1 cellular context compared by ENCODE assay signal in genomic region chr5:90529234-90529938, GRCh38.
TF ChIP-seq lines count a peak whose summit lies in the region.

TSS of gene LYSMD3 (minus strand) at chr5:90529584. CDS start at chr5:90525289, 4,295 bp downstream.

TF ChIP-seq in HepG2, 621 proteins besides CTCF, POLR2A, EP300 and RAD21 (continued from another document and continues in another):
- TF ChIP-seq ZBTB44 (CRISPR knock-in tag; IDR thresholded peaks at IDR 0.05) = no peak
- TF ChIP-seq GABPB1 (CRISPR knock-in tag; IDR thresholded peaks at IDR 0.05) = peak; percentile 89
- no peak for TF ChIP-seq TEAD2 (CRISPR knock-in tag; IDR thresholded peaks at IDR 0.05)
- no peak for TF ChIP-seq SIN3B (IDR thresholded peaks at IDR 0.05; ENCODE audit: low read length)
- TF ChIP-seq KLF16 (CRISPR knock-in tag; IDR thresholded peaks at IDR 0.05) = no peak; a peak in 1 of 4 replicates
- no peak for TF ChIP-seq PRMT3 (CRISPR knock-in tag; IDR thresholded peaks at IDR 0.05; ENCODE audit: borderline replicate concordance, low read depth)
- peak; percentile 31 for TF ChIP-seq GATAD2A (CRISPR knock-in tag; IDR thresholded peaks at IDR 0.05)
- TF ChIP-seq HOXA7 (CRISPR knock-in tag; IDR thresholded peaks at IDR 0.05) = no peak
- no peak for TF ChIP-seq ZNF660 (CRISPR knock-in tag; IDR thresholded peaks at IDR 0.05; ENCODE audit: borderline replicate concordance, low read depth)
- TF ChIP-seq ZNF644 (CRISPR knock-in tag; IDR thresholded peaks at IDR 0.05; ENCODE audit: low read depth) = no peak
- TF ChIP-seq, protein P1, sequence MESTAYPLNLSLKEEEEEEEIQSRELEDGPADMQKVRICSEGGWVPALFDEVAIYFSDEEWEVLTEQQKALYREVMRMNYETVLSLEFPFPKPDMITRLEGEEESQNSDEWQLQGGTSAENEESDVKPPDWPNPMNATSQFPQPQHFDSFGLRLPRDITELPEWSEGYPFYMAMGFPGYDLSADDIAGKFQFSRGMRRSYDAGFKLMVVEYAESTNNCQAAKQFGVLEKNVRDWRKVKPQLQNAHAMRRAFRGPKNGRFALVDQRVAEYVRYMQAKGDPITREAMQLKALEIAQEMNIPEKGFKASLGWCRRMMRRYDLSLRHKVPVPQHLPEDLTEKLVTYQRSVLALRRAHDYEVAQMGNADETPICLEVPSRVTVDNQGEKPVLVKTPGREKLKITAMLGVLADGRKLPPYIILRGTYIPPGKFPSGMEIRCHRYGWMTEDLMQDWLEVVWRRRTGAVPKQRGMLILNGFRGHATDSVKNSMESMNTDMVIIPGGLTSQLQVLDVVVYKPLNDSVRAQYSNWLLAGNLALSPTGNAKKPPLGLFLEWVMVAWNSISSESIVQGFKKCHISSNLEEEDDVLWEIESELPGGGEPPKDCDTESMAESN (CRISPR knock-in tag; conservative IDR thresholded peaks at IDR 0.05) = peak; percentile 86
- peak; percentile 86; the same call in 1 of the 2 replicates for TF ChIP-seq KMT2A (CRISPR knock-in tag; IDR thresholded peaks at IDR 0.05)
- TF ChIP-seq U2AF1 (optimal IDR thresholded peaks at IDR 0.05; ENCODE audit: low read depth, low read length) = peak; percentile 21
- peak; percentile 85 for TF ChIP-seq ZNF878 (CRISPR knock-in tag; IDR thresholded peaks at IDR 0.05)
- TF ChIP-seq ZKSCAN1 (IDR thresholded peaks at IDR 0.05; ENCODE audit: low read length) = 0 out of 2 replicates have a peak, but pooled peaks have one; percentile 16
- 0 out of 2 replicates have a peak, but pooled peaks have one; percentile 21 for TF ChIP-seq CBFB (CRISPR knock-in tag; IDR thresholded peaks at IDR 0.05)
- 0 out of 2 replicates have a peak, but pooled peaks have one; percentile 22 for TF ChIP-seq ZNF724P (CRISPR knock-in tag; IDR thresholded peaks at IDR 0.05; ENCODE audit: borderline replicate concordance)
- peak; percentile 47; the same call in 1 of the 2 replicates for TF ChIP-seq MTA1 (CRISPR knock-in tag; IDR thresholded peaks at IDR 0.05; ENCODE audit: borderline replicate concordance)
- no peak for TF ChIP-seq PBX2 (CRISPR knock-in tag; IDR thresholded peaks at IDR 0.05)
- TF ChIP-seq, protein P2, sequence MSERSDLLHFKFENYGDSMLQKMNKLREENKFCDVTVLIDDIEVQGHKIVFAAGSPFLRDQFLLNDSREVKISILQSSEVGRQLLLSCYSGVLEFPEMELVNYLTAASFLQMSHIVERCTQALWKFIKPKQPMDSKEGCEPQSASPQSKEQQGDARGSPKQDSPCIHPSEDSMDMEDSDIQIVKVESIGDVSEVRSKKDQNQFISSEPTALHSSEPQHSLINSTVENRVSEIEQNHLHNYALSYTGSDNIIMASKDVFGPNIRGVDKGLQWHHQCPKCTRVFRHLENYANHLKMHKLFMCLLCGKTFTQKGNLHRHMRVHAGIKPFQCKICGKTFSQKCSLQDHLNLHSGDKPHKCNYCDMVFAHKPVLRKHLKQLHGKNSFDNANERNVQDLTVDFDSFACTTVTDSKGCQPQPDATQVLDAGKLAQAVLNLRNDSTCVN (CRISPR knock-in tag; IDR thresholded peaks at IDR 0.05; ENCODE audit: borderline replicate concordance) = no peak; the same call in 1 of the 2 replicates
- no peak for TF ChIP-seq NR2F2 (IDR thresholded peaks at IDR 0.05; ENCODE audit: borderline replicate concordance, low read depth)
- TF ChIP-seq GATA4 (IDR thresholded peaks at IDR 0.05; ENCODE audit: borderline replicate concordance, low read depth) = 0 out of 2 replicates have a peak, but pooled peaks have one; percentile 40
- peak; percentile 70; the same call in 1 of the 2 replicates for TF ChIP-seq ZNF788 (CRISPR knock-in tag; IDR thresholded peaks at IDR 0.05; ENCODE audit: borderline replicate concordance)
- TF ChIP-seq REPIN1 (CRISPR knock-in tag; IDR thresholded peaks at IDR 0.05; ENCODE audit: borderline replicate concordance, low read depth) = 0 out of 2 replicates have a peak, but pooled peaks have one; percentile 29
- no peak for TF ChIP-seq ZEB1 (IDR thresholded peaks at IDR 0.05; ENCODE audit: insufficient replicate concordance, low read depth)
- TF ChIP-seq SAP130 (CRISPR knock-in tag; IDR thresholded peaks at IDR 0.05; ENCODE audit: low read depth) = peak; percentile 92
- 0 out of 2 replicates have a peak, but pooled peaks have one; percentile 17 for TF ChIP-seq TFE3 (CRISPR knock-in tag; IDR thresholded peaks at IDR 0.05)
- peak; percentile 28; the same call in 1 of the 2 replicates for TF ChIP-seq DR1 (CRISPR knock-in tag; IDR thresholded peaks at IDR 0.05)
- peak; percentile 94 for TF ChIP-seq SRSF1 (optimal IDR thresholded peaks at IDR 0.05; ENCODE audit: low read depth, low read length)
- 0 out of 2 replicates have a peak, but pooled peaks have one; percentile 45 for TF ChIP-seq ZNF446 (CRISPR knock-in tag; IDR thresholded peaks at IDR 0.05)
- TF ChIP-seq, protein P3, sequence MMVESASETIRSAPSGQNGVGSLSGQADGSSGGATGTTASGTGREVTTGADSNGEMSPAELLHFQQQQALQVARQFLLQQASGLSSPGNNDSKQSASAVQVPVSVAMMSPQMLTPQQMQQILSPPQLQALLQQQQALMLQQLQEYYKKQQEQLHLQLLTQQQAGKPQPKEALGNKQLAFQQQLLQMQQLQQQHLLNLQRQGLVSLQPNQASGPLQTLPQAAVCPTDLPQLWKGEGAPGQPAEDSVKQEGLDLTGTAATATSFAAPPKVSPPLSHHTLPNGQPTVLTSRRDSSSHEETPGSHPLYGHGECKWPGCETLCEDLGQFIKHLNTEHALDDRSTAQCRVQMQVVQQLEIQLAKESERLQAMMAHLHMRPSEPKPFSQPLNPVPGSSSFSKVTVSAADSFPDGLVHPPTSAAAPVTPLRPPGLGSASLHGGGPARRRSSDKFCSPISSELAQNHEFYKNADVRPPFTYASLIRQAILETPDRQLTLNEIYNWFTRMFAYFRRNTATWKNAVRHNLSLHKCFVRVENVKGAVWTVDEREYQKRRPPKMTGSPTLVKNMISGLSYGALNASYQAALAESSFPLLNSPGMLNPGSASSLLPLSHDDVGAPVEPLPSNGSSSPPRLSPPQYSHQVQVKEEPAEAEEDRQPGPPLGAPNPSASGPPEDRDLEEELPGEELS (CRISPR knock-in tag; IDR thresholded peaks at IDR 0.05) = peak; percentile 58; the same call in 1 of the 2 replicates
- TF ChIP-seq, protein P4, sequence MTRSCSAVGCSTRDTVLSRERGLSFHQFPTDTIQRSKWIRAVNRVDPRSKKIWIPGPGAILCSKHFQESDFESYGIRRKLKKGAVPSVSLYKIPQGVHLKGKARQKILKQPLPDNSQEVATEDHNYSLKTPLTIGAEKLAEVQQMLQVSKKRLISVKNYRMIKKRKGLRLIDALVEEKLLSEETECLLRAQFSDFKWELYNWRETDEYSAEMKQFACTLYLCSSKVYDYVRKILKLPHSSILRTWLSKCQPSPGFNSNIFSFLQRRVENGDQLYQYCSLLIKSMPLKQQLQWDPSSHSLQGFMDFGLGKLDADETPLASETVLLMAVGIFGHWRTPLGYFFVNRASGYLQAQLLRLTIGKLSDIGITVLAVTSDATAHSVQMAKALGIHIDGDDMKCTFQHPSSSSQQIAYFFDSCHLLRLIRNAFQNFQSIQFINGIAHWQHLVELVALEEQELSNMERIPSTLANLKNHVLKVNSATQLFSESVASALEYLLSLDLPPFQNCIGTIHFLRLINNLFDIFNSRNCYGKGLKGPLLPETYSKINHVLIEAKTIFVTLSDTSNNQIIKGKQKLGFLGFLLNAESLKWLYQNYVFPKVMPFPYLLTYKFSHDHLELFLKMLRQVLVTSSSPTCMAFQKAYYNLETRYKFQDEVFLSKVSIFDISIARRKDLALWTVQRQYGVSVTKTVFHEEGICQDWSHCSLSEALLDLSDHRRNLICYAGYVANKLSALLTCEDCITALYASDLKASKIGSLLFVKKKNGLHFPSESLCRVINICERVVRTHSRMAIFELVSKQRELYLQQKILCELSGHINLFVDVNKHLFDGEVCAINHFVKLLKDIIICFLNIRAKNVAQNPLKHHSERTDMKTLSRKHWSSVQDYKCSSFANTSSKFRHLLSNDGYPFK (CRISPR knock-in tag; IDR thresholded peaks at IDR 0.05; ENCODE audit: borderline replicate concordance) = peak; percentile 74; the same call in 1 of the 2 replicates
- TF ChIP-seq ZFP82 (CRISPR knock-in tag; IDR thresholded peaks at IDR 0.05; ENCODE audit: borderline replicate concordance) = no peak
- TF ChIP-seq, protein P5, sequence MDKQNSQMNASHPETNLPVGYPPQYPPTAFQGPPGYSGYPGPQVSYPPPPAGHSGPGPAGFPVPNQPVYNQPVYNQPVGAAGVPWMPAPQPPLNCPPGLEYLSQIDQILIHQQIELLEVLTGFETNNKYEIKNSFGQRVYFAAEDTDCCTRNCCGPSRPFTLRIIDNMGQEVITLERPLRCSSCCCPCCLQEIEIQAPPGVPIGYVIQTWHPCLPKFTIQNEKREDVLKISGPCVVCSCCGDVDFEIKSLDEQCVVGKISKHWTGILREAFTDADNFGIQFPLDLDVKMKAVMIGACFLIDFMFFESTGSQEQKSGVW (CRISPR knock-in tag; IDR thresholded peaks at IDR 0.05; ENCODE audit: borderline replicate concordance) = no peak; the same call in 1 of the 2 replicates
- TF ChIP-seq HDAC6 (IDR thresholded peaks at IDR 0.05; ENCODE audit: low read depth, low read length) = no peak
- no peak for TF ChIP-seq NR1H2 (CRISPR knock-in tag; IDR thresholded peaks at IDR 0.05; ENCODE audit: borderline replicate concordance, low read depth)
- TF ChIP-seq, protein P6, sequence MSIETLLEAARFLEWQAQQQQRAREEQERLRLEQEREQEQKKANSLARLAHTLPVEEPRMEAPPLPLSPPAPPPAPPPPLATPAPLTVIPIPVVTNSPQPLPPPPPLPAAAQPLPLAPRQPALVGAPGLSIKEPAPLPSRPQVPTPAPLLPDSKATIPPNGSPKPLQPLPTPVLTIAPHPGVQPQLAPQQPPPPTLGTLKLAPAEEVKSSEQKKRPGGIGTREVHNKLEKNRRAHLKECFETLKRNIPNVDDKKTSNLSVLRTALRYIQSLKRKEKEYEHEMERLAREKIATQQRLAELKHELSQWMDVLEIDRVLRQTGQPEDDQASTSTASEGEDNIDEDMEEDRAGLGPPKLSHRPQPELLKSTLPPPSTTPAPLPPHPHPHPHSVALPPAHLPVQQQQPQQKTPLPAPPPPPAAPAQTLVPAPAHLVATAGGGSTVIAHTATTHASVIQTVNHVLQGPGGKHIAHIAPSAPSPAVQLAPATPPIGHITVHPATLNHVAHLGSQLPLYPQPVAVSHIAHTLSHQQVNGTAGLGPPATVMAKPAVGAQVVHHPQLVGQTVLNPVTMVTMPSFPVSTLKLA (IDR thresholded peaks at IDR 0.05) = no peak
- TF ChIP-seq ZFP36L2 (CRISPR knock-in tag; IDR thresholded peaks at IDR 0.05) = no peak
- peak; percentile 75; the same call in 1 of the 2 replicates for TF ChIP-seq ZGPAT (CRISPR knock-in tag; IDR thresholded peaks at IDR 0.05)
- TF ChIP-seq, protein P7, sequence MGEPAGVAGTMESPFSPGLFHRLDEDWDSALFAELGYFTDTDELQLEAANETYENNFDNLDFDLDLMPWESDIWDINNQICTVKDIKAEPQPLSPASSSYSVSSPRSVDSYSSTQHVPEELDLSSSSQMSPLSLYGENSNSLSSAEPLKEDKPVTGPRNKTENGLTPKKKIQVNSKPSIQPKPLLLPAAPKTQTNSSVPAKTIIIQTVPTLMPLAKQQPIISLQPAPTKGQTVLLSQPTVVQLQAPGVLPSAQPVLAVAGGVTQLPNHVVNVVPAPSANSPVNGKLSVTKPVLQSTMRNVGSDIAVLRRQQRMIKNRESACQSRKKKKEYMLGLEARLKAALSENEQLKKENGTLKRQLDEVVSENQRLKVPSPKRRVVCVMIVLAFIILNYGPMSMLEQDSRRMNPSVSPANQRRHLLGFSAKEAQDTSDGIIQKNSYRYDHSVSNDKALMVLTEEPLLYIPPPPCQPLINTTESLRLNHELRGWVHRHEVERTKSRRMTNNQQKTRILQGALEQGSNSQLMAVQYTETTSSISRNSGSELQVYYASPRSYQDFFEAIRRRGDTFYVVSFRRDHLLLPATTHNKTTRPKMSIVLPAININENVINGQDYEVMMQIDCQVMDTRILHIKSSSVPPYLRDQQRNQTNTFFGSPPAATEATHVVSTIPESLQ (CRISPR knock-in tag; conservative IDR thresholded peaks at IDR 0.05) = no peak
